11 cellular contexts compared by ENCODE assay signal in the genomic region with DNA sequence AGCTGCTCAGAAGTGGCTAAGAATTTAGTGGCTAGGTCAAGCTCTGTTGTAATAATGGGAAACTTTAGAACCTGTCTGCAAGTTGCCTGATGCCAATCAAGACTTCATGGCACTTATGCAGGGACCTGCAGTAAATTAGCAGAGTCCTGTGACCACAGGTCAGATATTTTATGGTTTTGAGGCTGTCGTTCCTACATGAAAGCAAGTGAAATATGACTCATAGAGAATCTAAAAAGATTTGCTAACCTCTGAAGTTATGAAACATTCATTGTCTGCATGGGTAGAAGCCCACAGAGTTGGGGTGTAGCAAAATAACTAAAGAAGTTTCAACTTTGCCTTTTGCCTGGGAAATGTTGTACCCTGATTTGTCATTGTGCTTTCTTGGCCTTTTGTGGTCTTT.
A peak's percentile ranks its signal among the peaks of the same experiment; 100 is the strongest.
DNase-seq lines count a peak whose midpoint lies in the region; ATAC-seq and TF ChIP-seq lines count a peak whose summit lies in the region.
"Had no signal": no experiment of that assay in that cellular context is flagged by ENCODE, and none has a peak within 500 bp of the region (broad histone marks: within the 10 kb centered on the region; RNA-seq: fewer than 3 reads in every experiment).

No MANE protein-coding gene starts in this region.

- H3K27ac ChIP-seq in WERI-Rb-1: no peak overlapping the region
- H3K27ac ChIP-seq: gastroesophageal sphincter, pancreas had no signal

- no peaks in the 10 kb centered on the region for H3K9me3 ChIP-seq in WERI-Rb-1 (ENCODE audit: severe bottlenecking)
- H3K9me3 ChIP-seq: gastroesophageal sphincter, pancreas had no signal

- H3K27ac Mint-ChIP-seq in stimulated activated naive B cell treated with anti-CD40 and anti-IgM and Interleukin-4, amounts not matched to agents 10 μg/mL and 1 μg/mL and 100 μg/mL, for 72 hours: no peak overlapping the region
- H3K27ac Mint-ChIP-seq: activated T-cell treated with anti-CD3 and anti-CD28 coated beads, Interleukin-2, amount 50 U/mL, for 24 hours had no signal

- H3K27me3 Mint-ChIP-seq in stimulated activated naive B cell treated with anti-CD40 and anti-IgM and Interleukin-4, amounts not matched to agents 10 μg/mL and 1 μg/mL and 100 μg/mL, for 72 hours: no peaks in the 10 kb centered on the region
- H3K27me3 Mint-ChIP-seq: activated T-cell treated with anti-CD3 and anti-CD28 coated beads, Interleukin-2, amount 50 U/mL, for 24 hours had no signal

- peak; percentile 64 for ATAC-seq in GM19372 (IDR thresholded peaks at IDR 0.05; ENCODE audit: low read depth, unreplicated experiment)
- ATAC-seq in HG03039 (IDR thresholded peaks at IDR 0.05; ENCODE audit: unreplicated experiment): peak; percentile 88
- ATAC-seq in stimulated activated naive B cell treated with anti-CD40 and anti-IgM and Interleukin-4, amounts not matched to agents 10 μg/mL and 1 μg/mL and 100 μg/mL, for 72 hours (replicated peaks): peak; percentile 80 to 88
- ATAC-seq: gastroesophageal sphincter, pancreas had no signal

- no peak for TF ChIP-seq CTCF in WERI-Rb-1 (IDR thresholded peaks at IDR 0.05; ENCODE audit: low read depth, low read length)

- no peaks in the 10 kb centered on the region for H3K36me3 ChIP-seq in WERI-Rb-1
- H3K36me3 ChIP-seq: gastroesophageal sphincter, pancreas had no signal

- no peak overlapping the region for H3K4me3 ChIP-seq in WERI-Rb-1 (ENCODE audit: low read depth, low read length)
- H3K4me3 ChIP-seq: gastroesophageal sphincter, pancreas had no signal

- H3K9me3 Mint-ChIP-seq in stimulated activated naive B cell treated with anti-CD40 and anti-IgM and Interleukin-4, amounts not matched to agents 10 μg/mL and 1 μg/mL and 100 μg/mL, for 72 hours: peaks cover 3 to 9% of the 10 kb centered on the region in 2 donors
- H3K9me3 Mint-ChIP-seq: activated T-cell treated with anti-CD3 and anti-CD28 coated beads, Interleukin-2, amount 50 U/mL, for 24 hours had no signal

- peaks cover 0 to 2% of the 10 kb centered on the region in 2 donors for H3K36me3 Mint-ChIP-seq in stimulated activated naive B cell treated with anti-CD40 and anti-IgM and Interleukin-4, amounts not matched to agents 10 μg/mL and 1 μg/mL and 100 μg/mL, for 72 hours

- no peak overlapping the region for H3K4me3 Mint-ChIP-seq in stimulated activated naive B cell treated with anti-CD40 and anti-IgM and Interleukin-4, amounts not matched to agents 10 μg/mL and 1 μg/mL and 100 μg/mL, for 72 hours
- H3K4me3 Mint-ChIP-seq: activated T-cell treated with anti-CD3 and anti-CD28 coated beads, Interleukin-2, amount 50 U/mL, for 24 hours had no signal

- peaks cover 7 to 17% of the 10 kb centered on the region in 2 donors for H3K4me1 Mint-ChIP-seq in stimulated activated naive B cell treated with anti-CD40 and anti-IgM and Interleukin-4, amounts not matched to agents 10 μg/mL and 1 μg/mL and 100 μg/mL, for 72 hours

- H3K27me3 ChIP-seq in WERI-Rb-1 (ENCODE audit: insufficient read depth, low read depth, severe bottlenecking): no peaks in the 10 kb centered on the region
- H3K27me3 ChIP-seq: gastroesophageal sphincter, pancreas had no signal

- DNase-seq in OCI-M1 (lab: John Stamatoyannopoulos, UW): peak; percentile 13
- no peak for DNase-seq in stimulated activated naive B cell treated with anti-CD40 and anti-IgM and Interleukin-4, amounts not matched to agents 10 μg/mL and 1 μg/mL and 100 μg/mL, for 72 hours
- no peak for DNase-seq in NCI-H82 treated with DMSO at 0.1 percent for 48 hours (lab: John Stamatoyannopoulos, UW; ENCODE audit: unreplicated experiment)
- DNase-seq in WERI-Rb-1: no peak
- no peak for DNase-seq in KG1 (lab: John Stamatoyannopoulos, UW)
- DNase-seq: activated T-cell treated with anti-CD3 and anti-CD28 coated beads, Interleukin-2, amount 50 U/mL, for 24 hours; pancreas; stimulated activated naive CD4-positive, alpha-beta T cell treated with Interleukin-2 at 50 U/mL for 16 hours had no signal
